ENCODE assay signal across 8 cellular contexts in the genomic region with DNA sequence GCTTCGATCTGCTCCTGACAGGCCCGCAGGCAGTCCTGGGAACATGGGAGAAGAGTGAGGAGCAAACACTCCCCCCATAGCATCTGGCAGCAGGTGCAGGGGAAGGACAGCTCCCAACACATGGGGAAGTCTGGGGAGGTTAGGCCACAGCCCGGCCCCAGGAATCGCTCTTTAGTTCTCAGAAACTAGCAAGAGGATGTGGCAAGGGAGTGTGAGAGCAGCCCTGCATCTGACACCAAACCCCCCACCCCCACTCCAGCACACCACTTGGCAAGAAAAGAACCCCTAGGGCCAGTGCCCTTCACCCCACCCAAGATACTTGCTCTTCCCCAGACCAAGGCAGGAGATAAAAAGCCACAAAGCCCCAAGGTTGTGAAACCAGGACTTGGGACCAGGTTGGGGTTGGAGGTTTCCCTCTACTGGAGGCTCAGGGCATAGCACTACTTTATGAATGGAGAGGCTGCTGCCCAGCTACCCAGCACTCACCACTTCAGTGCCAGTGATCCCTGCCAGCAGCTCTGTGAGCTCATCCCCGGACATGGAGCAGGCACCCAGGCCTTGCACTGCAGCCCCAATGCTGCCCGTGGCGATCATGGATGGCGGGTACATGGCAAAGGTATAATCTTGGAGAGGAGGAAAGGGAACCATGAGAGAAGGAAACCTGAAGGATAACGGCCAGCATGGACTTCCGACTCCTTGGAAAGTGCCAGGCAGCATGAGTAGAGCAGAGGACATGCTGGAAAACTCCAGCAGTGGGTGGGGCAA. TPM values are rescaled to one million over a fixed set of nuclear protein-coding genes. Genes with fewer than 3 reads are reported as not detected.
DNase-seq lines count a peak whose midpoint lies in the region; ATAC-seq and TF ChIP-seq lines count a peak whose summit lies in the region.

No MANE protein-coding gene starts in this region.

- H3K27ac ChIP-seq in layer of hippocampus (ENCODE audit: low read depth, low read length), result peak overlapping the region; percentile 43

- H3K4me1 Mint-ChIP-seq in activated B cell treated with CpG ODN at 0.5 μM for 24 hours, result peaks cover 78% of the 10 kb centered on the region
- H3K4me1 Mint-ChIP-seq in central memory CD8-positive, alpha-beta T cell, result peaks cover 80% of the 10 kb centered on the region

- intact Hi-C loops in activated B cell treated with CpG ODN at 0.5 μM for 24 hours (cut with micrococcal nuclease), result loop anchor here (1.0 kb wide), 5 partner anchors 15 to 149 kb away; a partner anchor contains a TSS

- no peaks in the 10 kb centered on the region for H3K27me3 ChIP-seq in GM06990 (replicated peaks; ENCODE audit: control insufficient read depth, insufficient read depth, low read length)
- no peaks in the 10 kb centered on the region for H3K27me3 ChIP-seq in layer of hippocampus (ENCODE audit: control insufficient read depth, insufficient read depth, low read length)

- no peaks in the 10 kb centered on the region for H3K9me3 Mint-ChIP-seq in activated B cell treated with CpG ODN at 0.5 μM for 24 hours
- no peaks in the 10 kb centered on the region for H3K9me3 Mint-ChIP-seq in central memory CD8-positive, alpha-beta T cell

- TF ChIP-seq CTCF in GM06990 (IDR thresholded peaks at IDR 0.05; ENCODE audit: insufficient read depth, low read length, poor library complexity, severe bottlenecking) (peak; percentile 91), activated B cell treated with CpG ODN at 0.5 μM for 24 hours (IDR thresholded peaks at IDR 0.05) (peak; percentile 63)

- peaks cover 34% of the 10 kb centered on the region for H3K36me3 ChIP-seq in GM06990 (ENCODE audit: control insufficient read depth, insufficient read depth, low read length)

- CTCF ChIA-PET in activated B cell treated with CpG ODN at 0.5 μM for 24 hours (lab: Charles Lee), result interaction anchor here (0.6 to 4.0 kb wide), 13 partner anchors 14 to 114 kb away, joined by 3 to 32 read pairs (median 5); a partner anchor contains a TSS

- peak overlapping the region; percentile 53 for H3K4me3 Mint-ChIP-seq in activated B cell treated with CpG ODN at 0.5 μM for 24 hours
- peak overlapping the region; percentile 95 for H3K4me3 Mint-ChIP-seq in central memory CD8-positive, alpha-beta T cell

- POLR2A ChIA-PET in activated B cell treated with CpG ODN at 0.5 μM for 24 hours (lab: Charles Lee), result interaction anchor here (0.5 to 13.0 kb wide), 11 partner anchors 13 to 1583 kb away, joined by 3 to 195 read pairs (median 5); a partner anchor contains a TSS

- ATAC-seq in HG02798 (IDR thresholded peaks at IDR 0.05; ENCODE audit: poor library complexity, unreplicated experiment) (peak; percentile 55), activated B cell treated with CpG ODN at 0.5 μM for 24 hours (ENCODE audit: low read depth) (peak; percentile 69), HG03097 (IDR thresholded peaks at IDR 0.05; ENCODE audit: low FRiP score, unreplicated experiment) (no peak)
- peak; percentile 86 for ATAC-seq in central memory CD8-positive, alpha-beta T cell (replicated peaks; ENCODE audit: extremely low read depth, poor library complexity, severe bottlenecking)

- H3K27ac Mint-ChIP-seq in activated B cell treated with CpG ODN at 0.5 μM for 24 hours, result peak overlapping the region; percentile 65
- peak overlapping the region; percentile 86 for H3K27ac Mint-ChIP-seq in central memory CD8-positive, alpha-beta T cell (ENCODE audit: low read depth)

- H3K4me3 ChIP-seq in GM06990 (replicated peaks; ENCODE audit: low read depth, low read length), result no peak overlapping the region

- H3K27me3 Mint-ChIP-seq in activated B cell treated with CpG ODN at 0.5 μM for 24 hours, result no peaks in the 10 kb centered on the region
- no peaks in the 10 kb centered on the region for H3K27me3 Mint-ChIP-seq in central memory CD8-positive, alpha-beta T cell

- H3K36me3 Mint-ChIP-seq in activated B cell treated with CpG ODN at 0.5 μM for 24 hours (ENCODE audit: low read depth), result peaks cover 56% of the 10 kb centered on the region
- H3K36me3 Mint-ChIP-seq in central memory CD8-positive, alpha-beta T cell (ENCODE audit: insufficient read depth), result peaks cover 64% of the 10 kb centered on the region

- DNase-seq in GM06990 (ENCODE audit: extremely low read depth, insufficient read length) (peak; percentile 60), NCI-H2227 (lab: John Stamatoyannopoulos, UW; ENCODE audit: unreplicated experiment) (peak; percentile 54), activated B cell treated with CpG ODN at 0.5 μM for 24 hours (peak; percentile 38)
- peak; percentile 58 to 82 for DNase-seq in central memory CD8-positive, alpha-beta T cell (ENCODE audit: low spot score in 2 of 2)
- DNase-seq in stimulated activated CD4-positive, alpha-beta T cell treated with anti-CD3 and anti-CD28 coated beads, Interleukin-4, amount 100 ng/mL, for 24 hours, result peak; percentile 74

RNA-seq across cellular contexts. Expression of a gene that starts 5.4 kb away (rescaled TPM):
- 70.7 and 75.2 TPM in 2 replicates for total RNA-seq in activated B cell treated with CpG ODN at 0.5 μM for 24 hours

RNA-seq across cellular contexts. Expression of a gene that starts 15.0 kb away (rescaled TPM):
- 39.5 and 43.2 TPM in 2 replicates for total RNA-seq in activated B cell treated with CpG ODN at 0.5 μM for 24 hours

RNA-seq across cellular contexts. Expression of a gene that starts 15.3 kb away (rescaled TPM):
- 21.1 and 22.2 TPM in 2 replicates for total RNA-seq in activated B cell treated with CpG ODN at 0.5 μM for 24 hours

RNA-seq across cellular contexts. Expression of a gene that starts 41.1 kb away (rescaled TPM):
- total RNA-seq in activated B cell treated with CpG ODN at 0.5 μM for 24 hours, result 7.7 and 8.0 TPM in 2 replicates
